Comparison of ENCODE assay signal across 15 cellular contexts in genomic region chr6:72755752-72756151, GRCh38.
"Had no signal": no experiment of that assay in that cellular context is flagged by ENCODE, and none has a peak within 500 bp of the region (broad histone marks: within the 10 kb centered on the region; RNA-seq: fewer than 3 reads in every experiment).

No MANE protein-coding gene starts in this region.

- H3K4me3 ChIP-seq: coronary artery, hepatocyte, sigmoid colon, skin epidermis, stomach, thoracic aorta, transverse colon had no signal

- H3K79me2 ChIP-seq: hepatocyte had no signal

- H3K27me3 Mint-ChIP-seq: naive thymus-derived CD4-positive, alpha-beta T cell had no signal

- H3K36me3 ChIP-seq: neutrophil, sigmoid colon, stomach, thoracic aorta, transverse colon had no signal

- H3K27me3 ChIP-seq: hepatocyte, neutrophil, sigmoid colon, stomach, transverse colon had no signal

- DNase-seq: effector CD4-positive, alpha-beta T cell; foreskin melanocyte; kidney glomerular epithelial cell; naive thymus-derived CD4-positive, alpha-beta T cell; sigmoid colon; stimulated activated CD4-positive, alpha-beta T cell treated with anti-CD3 and anti-CD28 coated beads, Interleukin-12 subunit alpha, Interleukin-12 subunit beta, amount 100 ng/mL, for 4 hours; stimulated activated naive CD4-positive, alpha-beta T cell; stomach; substantia nigra; transverse colon had no signal

- H3K27ac ChIP-seq: coronary artery, hepatocyte, neutrophil, sigmoid colon, skin epidermis, stomach, thoracic aorta, transverse colon had no signal

- ATAC-seq: naive thymus-derived CD4-positive, alpha-beta T cell had no signal

- H3K4me3 Mint-ChIP-seq: naive thymus-derived CD4-positive, alpha-beta T cell had no signal

- H3K9me3 ChIP-seq: neutrophil, sigmoid colon, stomach, thoracic aorta, transverse colon had no signal

- H2AFZ ChIP-seq: hepatocyte had no signal

- H3K4me2 ChIP-seq: hepatocyte had no signal

- H3K27ac Mint-ChIP-seq: naive thymus-derived CD4-positive, alpha-beta T cell had no signal

- H3K4me1 ChIP-seq: transverse colon had no signal
